Comparison of ENCODE assay signal across 3 cellular contexts in the genomic region with DNA sequence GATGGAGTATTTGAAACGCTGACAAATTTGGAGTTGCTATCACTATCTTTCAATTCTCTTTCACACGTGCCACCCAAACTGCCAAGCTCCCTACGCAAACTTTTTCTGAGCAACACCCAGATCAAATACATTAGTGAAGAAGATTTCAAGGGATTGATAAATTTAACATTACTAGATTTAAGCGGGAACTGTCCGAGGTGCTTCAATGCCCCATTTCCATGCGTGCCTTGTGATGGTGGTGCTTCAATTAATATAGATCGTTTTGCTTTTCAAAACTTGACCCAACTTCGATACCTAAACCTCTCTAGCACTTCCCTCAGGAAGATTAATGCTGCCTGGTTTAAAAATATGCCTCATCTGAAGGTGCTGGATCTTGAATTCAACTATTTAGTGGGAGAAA.
TF ChIP-seq lines count a peak whose summit lies in the region.

No MANE protein-coding gene starts in this region.

TF ChIP-seq in A549, 52 proteins besides CTCF, POLR2A, EP300 and RAD21:
- TF ChIP-seq PBX3 (IDR thresholded peaks at IDR 0.05) (no peak), PHF8 (IDR thresholded peaks at IDR 0.05; ENCODE audit: borderline replicate concordance, low read depth) (no peak), HOXA7 (CRISPR knock-in tag; IDR thresholded peaks at IDR 0.05) (no peak), KDM5A (IDR thresholded peaks at IDR 0.05) (no peak), CHD2 (IDR thresholded peaks at IDR 0.05; ENCODE audit: low read length, partially characterized antibody) (no peak), JUNB (IDR thresholded peaks at IDR 0.05) (no peak), CHD4 (IDR thresholded peaks at IDR 0.05; ENCODE audit: borderline replicate concordance) (no peak)
- TF ChIP-seq, protein P1, sequence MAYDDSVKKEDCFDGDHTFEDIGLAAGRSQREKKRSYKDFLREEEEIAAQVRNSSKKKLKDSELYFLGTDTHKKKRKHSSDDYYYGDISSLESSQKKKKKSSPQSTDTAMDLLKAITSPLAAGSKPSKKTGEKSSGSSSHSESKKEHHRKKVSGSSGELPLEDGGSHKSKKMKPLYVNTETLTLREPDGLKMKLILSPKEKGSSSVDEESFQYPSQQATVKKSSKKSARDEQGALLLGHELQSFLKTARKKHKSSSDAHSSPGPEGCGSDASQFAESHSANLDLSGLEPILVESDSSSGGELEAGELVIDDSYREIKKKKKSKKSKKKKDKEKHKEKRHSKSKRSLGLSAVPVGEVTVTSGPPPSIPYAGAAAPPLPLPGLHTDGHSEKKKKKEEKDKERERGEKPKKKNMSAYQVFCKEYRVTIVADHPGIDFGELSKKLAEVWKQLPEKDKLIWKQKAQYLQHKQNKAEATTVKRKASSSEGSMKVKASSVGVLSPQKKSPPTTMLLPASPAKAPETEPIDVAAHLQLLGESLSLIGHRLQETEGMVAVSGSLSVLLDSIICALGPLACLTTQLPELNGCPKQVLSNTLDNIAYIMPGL (CRISPR knock-in tag; IDR thresholded peaks at IDR 0.05; ENCODE audit: borderline replicate concordance), result no peak

TF ChIP-seq in HEK293, 187 proteins besides CTCF, POLR2A, EP300 and RAD21:
- TF ChIP-seq REST (tag by site-specific recombination; IDR thresholded peaks at IDR 0.05) (peak; percentile 67), ZNF239 (tag by site-specific recombination; IDR thresholded peaks at IDR 0.05) (no peak)

TF ChIP-seq in GM12878, 131 proteins besides CTCF, POLR2A, EP300 and RAD21:
- TF ChIP-seq RAD51 (IDR thresholded peaks at IDR 0.05), result no peak
- no peak for TF ChIP-seq RCOR1 (conservative IDR thresholded peaks at IDR 0.05; ENCODE audit: low read depth, low read length)
- no peak for TF ChIP-seq KAT2A (conservative IDR thresholded peaks at IDR 0.05; ENCODE audit: control insufficient read depth, low read depth, low read length)
- TF ChIP-seq BMI1 (IDR thresholded peaks at IDR 0.05; ENCODE audit: borderline replicate concordance), result no peak
- no peak for TF ChIP-seq MXI1 (IDR thresholded peaks at IDR 0.05; ENCODE audit: low read depth, low read length)
- TF ChIP-seq REST (IDR thresholded peaks at IDR 0.05; ENCODE audit: low read depth, low read length), result peak; percentile 60; the same call in 1 of the 2 replicates
- TF ChIP-seq NR2C2 (IDR thresholded peaks at IDR 0.05; ENCODE audit: borderline replicate concordance, control insufficient read depth, insufficient read length, low read depth), result no peak
- TF ChIP-seq NRF1 (conservative IDR thresholded peaks at IDR 0.05; ENCODE audit: low read depth, low read length), result no peak
